ENCODE assay signal across 8 cellular contexts in the genomic region with DNA sequence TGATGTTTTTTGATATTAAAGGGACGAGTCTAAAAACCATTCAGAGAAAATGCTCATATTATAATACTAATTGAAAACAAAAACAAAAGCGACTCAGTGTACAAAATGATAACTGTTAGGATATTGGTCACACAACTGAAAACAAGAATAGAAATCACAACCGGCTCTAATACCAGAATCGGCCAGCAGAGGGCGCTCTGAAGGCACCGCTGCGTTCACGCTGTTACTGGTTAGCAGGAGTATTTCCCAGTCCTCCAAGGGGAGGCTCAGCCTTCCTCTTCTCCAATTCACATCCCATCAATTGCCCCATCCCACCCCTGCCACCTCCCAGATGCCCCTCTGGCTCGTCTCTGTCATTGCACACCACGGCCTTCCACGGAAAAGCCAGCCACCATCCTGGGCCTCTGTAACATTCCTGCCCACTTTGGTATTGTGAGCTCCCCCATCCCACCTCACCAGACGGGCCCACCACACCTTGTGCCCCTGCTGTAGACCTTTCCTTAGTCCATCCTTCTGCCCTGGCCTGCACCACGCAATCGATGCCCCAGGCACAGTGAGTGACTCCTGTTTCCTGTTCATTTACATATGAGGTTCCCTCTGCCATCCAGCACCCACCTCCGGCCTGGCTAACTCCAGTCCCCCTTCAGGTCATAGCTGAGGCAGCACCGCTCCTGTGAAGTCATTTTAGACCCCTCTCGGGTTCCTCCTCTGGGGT. TPM values are rescaled to one million over a fixed set of nuclear protein-coding genes. Genes with fewer than 3 reads are reported as not detected.
A peak's percentile ranks its signal among the peaks of the same experiment; 100 is the strongest.
DNase-seq lines count a peak whose midpoint lies in the region; ATAC-seq and TF ChIP-seq lines count a peak whose summit lies in the region.

No MANE protein-coding gene starts in this region.

- H3K36me3 ChIP-seq in lower lobe of right lung, result peaks cover 23% of the 10 kb centered on the region

- intact Hi-C loops in lower lobe of right lung (cut with DNase I), result no loop called here

- no peak overlapping the region for H3K4me3 ChIP-seq in lower lobe of right lung

- H3K27me3 ChIP-seq in lower lobe of right lung (ENCODE audit: low read depth), result no peaks in the 10 kb centered on the region

- no peak overlapping the region for H3K27ac ChIP-seq in lower lobe of right lung

- TF ChIP-seq CTCF in lower lobe of right lung (IDR thresholded peaks at IDR 0.05), result peak; percentile 94

- ATAC-seq in GM21619 (IDR thresholded peaks at IDR 0.05; ENCODE audit: unreplicated experiment), result peak; percentile 58
- ATAC-seq in lower lobe of right lung, result peak; percentile 60 to 76

- no peaks in the 10 kb centered on the region for H3K9me3 ChIP-seq in lower lobe of right lung

- DNase-seq in C1 segment of cervical spinal cord (lab: John Stamatoyannopoulos, UW) (peak in 12 of 14 donors; percentile 10 to 70 (median 58)), NCI-H226 (peak; percentile 44), dermis microvascular lymphatic vessel endothelial cell (ENCODE audit: low read depth in 2 of 2) (peak; percentile 60 to 77), lower lobe of right lung (peak; percentile 84), amniotic stem cell (lab: John Stamatoyannopoulos, UW) (no peak)
- DNase-seq in activated CD4-positive, alpha-beta T cell treated with anti-CD3 and anti-CD28 coated beads, Interleukin-2, amount 50 U/mL, for 4 hours, result peak; percentile 61 to 66
- peak; percentile 20 for DNase-seq in stimulated activated CD8-positive, alpha-beta memory T cell treated with anti-CD3 and anti-CD28 coated beads, Interleukin-12 subunit alpha, Interleukin-12 subunit beta, amount 100 ng/mL, for 24 hours (ENCODE audit: extremely low read depth)

- H3K4me1 ChIP-seq in lower lobe of right lung, result no peaks in the 10 kb centered on the region

RNA-seq across cellular contexts. Expression of a gene that starts 8.5 kb away (rescaled TPM):
- 0.76 and 1.2 TPM in 2 replicates for total RNA-seq in dermis microvascular lymphatic vessel endothelial cell
- 74.5 TPM for total RNA-seq in lower lobe of right lung

RNA-seq across cellular contexts. Expression of a gene that starts 31.7 kb away (rescaled TPM):
- total RNA-seq in dermis microvascular lymphatic vessel endothelial cell (1.0 and 1.6 TPM in 2 replicates), lower lobe of right lung (20.2 TPM)

Comparison
In these comparisons a context has a peak if more than half of its experiments do, and no peak if none do; other contexts are left out.
1. RNA of a gene that starts 8.5 kb away (total RNA-seq): 74.5 TPM in lower lobe of right lung (single experiment); 0.76 to 1.2 TPM in dermis microvascular lymphatic vessel endothelial cell; every median in the first group is over 10 times any median in the second.